6 cellular contexts compared by ENCODE assay signal in the genomic region with DNA sequence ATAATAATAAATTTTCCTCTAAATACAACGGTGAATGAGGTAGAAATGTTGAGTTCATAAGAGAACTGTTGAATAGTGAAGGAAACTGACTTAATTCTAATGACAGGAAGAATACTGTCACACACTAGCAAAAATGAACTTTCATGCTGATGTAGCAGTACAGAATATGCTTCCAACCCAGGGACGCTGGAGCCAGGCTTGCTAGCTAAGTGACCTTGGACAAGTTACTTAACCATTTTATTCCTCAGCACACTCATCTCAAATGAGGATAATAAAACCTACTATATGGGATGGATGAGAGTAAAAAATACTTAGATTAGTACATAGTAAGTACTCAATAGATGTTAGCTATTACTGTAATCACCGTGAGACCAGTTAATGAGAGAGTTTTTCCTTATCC. TPM values are rescaled to one million over a fixed set of nuclear protein-coding genes. Genes with fewer than 3 reads are reported as not detected.
"Had no signal": no experiment of that assay in that cellular context is flagged by ENCODE, and none has a peak within 500 bp of the region (broad histone marks: within the 10 kb centered on the region; RNA-seq: fewer than 3 reads in every experiment).

No MANE protein-coding gene starts in this region.

RNA-seq across cellular contexts. Expression of a gene that starts 36.5 kb away (rescaled TPM):
- total RNA-seq: GM23248, GM23338, H1, H7, H9, HFFc6 had no signal
